ENCODE assay signal across 1 cellular context in the genomic region with DNA sequence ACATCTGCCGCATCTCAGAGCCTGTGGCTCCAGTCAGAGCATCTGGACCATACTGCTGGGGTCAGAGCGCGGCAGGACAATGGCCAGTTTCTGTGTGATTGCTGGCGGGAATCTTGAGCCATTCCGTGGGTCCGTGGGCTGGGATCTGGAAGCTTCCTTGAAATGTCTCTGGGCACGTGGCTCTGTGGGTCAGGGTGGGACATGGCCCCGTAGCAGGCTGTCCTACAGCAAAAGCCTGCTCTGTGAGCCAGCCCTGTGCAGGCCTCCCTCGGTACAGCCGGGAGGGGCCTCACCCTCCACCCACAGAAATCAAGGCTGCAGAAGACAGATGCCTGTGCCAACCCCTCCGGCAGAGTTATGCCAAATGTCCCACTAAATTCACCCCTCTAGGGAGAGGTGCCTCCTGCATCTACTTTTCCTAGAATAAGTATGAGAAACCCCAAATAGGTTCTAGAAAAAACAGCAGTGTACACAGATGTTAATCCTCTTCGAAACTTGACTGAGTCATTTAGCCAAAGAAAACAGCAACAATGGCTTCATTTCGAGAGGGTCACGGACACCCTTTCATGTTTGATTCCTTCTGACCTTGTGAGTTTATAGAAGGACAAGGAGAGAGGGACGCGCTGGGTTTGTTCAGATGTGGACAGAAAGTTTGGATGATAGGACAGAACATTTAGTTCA.
TF ChIP-seq lines count a peak whose summit lies in the region.

No MANE protein-coding gene starts in this region.

TF ChIP-seq in HepG2, 621 proteins besides CTCF, POLR2A, EP300 and RAD21 (continued from another document):
- TF ChIP-seq, protein P1, sequence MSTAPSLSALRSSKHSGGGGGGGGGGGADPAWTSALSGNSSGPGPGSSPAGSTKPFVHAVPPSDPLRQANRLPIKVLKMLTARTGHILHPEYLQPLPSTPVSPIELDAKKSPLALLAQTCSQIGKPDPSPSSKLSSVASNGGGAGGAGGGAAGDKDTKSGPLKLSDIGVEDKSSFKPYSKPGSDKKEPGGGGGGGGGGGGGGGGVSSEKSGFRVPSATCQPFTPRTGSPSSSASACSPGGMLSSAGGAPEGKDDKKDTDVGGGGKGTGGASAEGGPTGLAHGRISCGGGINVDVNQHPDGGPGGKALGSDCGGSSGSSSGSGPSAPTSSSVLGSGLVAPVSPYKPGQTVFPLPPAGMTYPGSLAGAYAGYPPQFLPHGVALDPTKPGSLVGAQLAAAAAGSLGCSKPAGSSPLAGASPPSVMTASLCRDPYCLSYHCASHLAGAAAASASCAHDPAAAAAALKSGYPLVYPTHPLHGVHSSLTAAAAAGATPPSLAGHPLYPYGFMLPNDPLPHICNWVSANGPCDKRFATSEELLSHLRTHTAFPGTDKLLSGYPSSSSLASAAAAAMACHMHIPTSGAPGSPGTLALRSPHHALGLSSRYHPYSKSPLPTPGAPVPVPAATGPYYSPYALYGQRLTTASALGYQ (CRISPR knock-in tag; IDR thresholded peaks at IDR 0.05): peak; percentile 32; the same call in 1 of the 2 replicates
- TF ChIP-seq PPARG (CRISPR knock-in tag; conservative IDR thresholded peaks at IDR 0.05): peak; percentile 64
- TF ChIP-seq ZNF550 (CRISPR knock-in tag; IDR thresholded peaks at IDR 0.05; ENCODE audit: borderline replicate concordance): no peak
- 0 out of 2 replicates have a peak, but pooled peaks have one; percentile 31 for TF ChIP-seq ZNF317 (CRISPR knock-in tag; IDR thresholded peaks at IDR 0.05)
- TF ChIP-seq, protein P2, sequence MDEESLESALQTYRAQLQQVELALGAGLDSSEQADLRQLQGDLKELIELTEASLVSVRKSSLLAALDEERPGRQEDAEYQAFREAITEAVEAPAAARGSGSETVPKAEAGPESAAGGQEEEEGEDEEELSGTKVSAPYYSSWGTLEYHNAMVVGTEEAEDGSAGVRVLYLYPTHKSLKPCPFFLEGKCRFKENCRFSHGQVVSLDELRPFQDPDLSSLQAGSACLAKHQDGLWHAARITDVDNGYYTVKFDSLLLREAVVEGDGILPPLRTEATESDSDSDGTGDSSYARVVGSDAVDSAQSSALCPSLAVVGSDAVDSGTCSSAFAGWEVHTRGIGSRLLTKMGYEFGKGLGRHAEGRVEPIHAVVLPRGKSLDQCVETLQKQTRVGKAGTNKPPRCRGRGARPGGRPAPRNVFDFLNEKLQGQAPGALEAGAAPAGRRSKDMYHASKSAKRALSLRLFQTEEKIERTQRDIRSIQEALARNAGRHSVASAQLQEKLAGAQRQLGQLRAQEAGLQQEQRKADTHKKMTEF (CRISPR knock-in tag; IDR thresholded peaks at IDR 0.05): peak; percentile 38; the same call in 1 of the 2 replicates
- no peak for TF ChIP-seq SOX6 (IDR thresholded peaks at IDR 0.05)
- peak; percentile 94 for TF ChIP-seq SOX6 (CRISPR knock-in tag; IDR thresholded peaks at IDR 0.05)
- TF ChIP-seq ZNF773 (CRISPR knock-in tag; IDR thresholded peaks at IDR 0.05; ENCODE audit: borderline replicate concordance): no peak
- 0 out of 2 replicates have a peak, but pooled peaks have one; percentile 41 for TF ChIP-seq GATAD1 (CRISPR knock-in tag; IDR thresholded peaks at IDR 0.05)
- no peak for TF ChIP-seq YEATS4 (CRISPR knock-in tag; IDR thresholded peaks at IDR 0.05; ENCODE audit: borderline replicate concordance)
- peak; percentile 85; the same call in 1 of the 2 replicates for TF ChIP-seq FOXK1 (CRISPR knock-in tag; IDR thresholded peaks at IDR 0.05; ENCODE audit: borderline replicate concordance, low read depth)
- TF ChIP-seq ADNP (CRISPR knock-in tag; IDR thresholded peaks at IDR 0.05): no peak
- peak; percentile 20; the same call in 1 of the 2 replicates for TF ChIP-seq KDM6A (CRISPR knock-in tag; IDR thresholded peaks at IDR 0.05; ENCODE audit: low read depth)
- TF ChIP-seq SKI (IDR thresholded peaks at IDR 0.05; ENCODE audit: partially characterized antibody): peak; percentile 23
- peak; percentile 91 for TF ChIP-seq RXRB (CRISPR knock-in tag; IDR thresholded peaks at IDR 0.05; ENCODE audit: borderline replicate concordance)
- TF ChIP-seq JUND (CRISPR knock-in tag; IDR thresholded peaks at IDR 0.05): peak; percentile 66; the same call in 1 of the 2 replicates
- no peak for TF ChIP-seq PAX8 (CRISPR knock-in tag; IDR thresholded peaks at IDR 0.05; ENCODE audit: borderline replicate concordance)
- peak; percentile 70 for TF ChIP-seq CREM (IDR thresholded peaks at IDR 0.05)
- TF ChIP-seq CREM (CRISPR knock-in tag; IDR thresholded peaks at IDR 0.05): no peak
- TF ChIP-seq, protein P3, sequence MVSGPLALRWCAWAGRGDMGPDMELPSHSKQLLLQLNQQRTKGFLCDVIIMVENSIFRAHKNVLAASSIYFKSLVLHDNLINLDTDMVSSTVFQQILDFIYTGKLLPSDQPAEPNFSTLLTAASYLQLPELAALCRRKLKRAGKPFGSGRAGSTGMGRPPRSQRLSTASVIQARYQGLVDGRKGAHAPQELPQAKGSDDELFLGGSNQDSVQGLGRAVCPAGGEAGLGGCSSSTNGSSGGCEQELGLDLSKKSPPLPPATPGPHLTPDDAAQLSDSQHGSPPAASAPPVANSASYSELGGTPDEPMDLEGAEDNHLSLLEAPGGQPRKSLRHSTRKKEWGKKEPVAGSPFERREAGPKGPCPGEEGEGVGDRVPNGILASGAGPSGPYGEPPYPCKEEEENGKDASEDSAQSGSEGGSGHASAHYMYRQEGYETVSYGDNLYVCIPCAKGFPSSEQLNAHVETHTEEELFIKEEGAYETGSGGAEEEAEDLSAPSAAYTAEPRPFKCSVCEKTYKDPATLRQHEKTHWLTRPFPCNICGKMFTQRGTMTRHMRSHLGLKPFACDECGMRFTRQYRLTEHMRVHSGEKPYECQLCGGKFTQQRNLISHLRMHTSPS (CRISPR knock-in tag; IDR thresholded peaks at IDR 0.05; ENCODE audit: low read depth): 0 out of 2 replicates have a peak, but pooled peaks have one; percentile 23
- TF ChIP-seq ZNF652 (CRISPR knock-in tag; IDR thresholded peaks at IDR 0.05; ENCODE audit: borderline replicate concordance, low read depth): peak; percentile 39; the same call in 1 of the 2 replicates
- TF ChIP-seq, protein P4, sequence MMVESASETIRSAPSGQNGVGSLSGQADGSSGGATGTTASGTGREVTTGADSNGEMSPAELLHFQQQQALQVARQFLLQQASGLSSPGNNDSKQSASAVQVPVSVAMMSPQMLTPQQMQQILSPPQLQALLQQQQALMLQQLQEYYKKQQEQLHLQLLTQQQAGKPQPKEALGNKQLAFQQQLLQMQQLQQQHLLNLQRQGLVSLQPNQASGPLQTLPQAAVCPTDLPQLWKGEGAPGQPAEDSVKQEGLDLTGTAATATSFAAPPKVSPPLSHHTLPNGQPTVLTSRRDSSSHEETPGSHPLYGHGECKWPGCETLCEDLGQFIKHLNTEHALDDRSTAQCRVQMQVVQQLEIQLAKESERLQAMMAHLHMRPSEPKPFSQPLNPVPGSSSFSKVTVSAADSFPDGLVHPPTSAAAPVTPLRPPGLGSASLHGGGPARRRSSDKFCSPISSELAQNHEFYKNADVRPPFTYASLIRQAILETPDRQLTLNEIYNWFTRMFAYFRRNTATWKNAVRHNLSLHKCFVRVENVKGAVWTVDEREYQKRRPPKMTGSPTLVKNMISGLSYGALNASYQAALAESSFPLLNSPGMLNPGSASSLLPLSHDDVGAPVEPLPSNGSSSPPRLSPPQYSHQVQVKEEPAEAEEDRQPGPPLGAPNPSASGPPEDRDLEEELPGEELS (CRISPR knock-in tag; IDR thresholded peaks at IDR 0.05): peak; percentile 68; the same call in 1 of the 2 replicates
- 0 out of 2 replicates have a peak, but pooled peaks have one; percentile 50 for TF ChIP-seq SIN3A (IDR thresholded peaks at IDR 0.05; ENCODE audit: borderline replicate concordance, low read depth, low read length)
- 0 out of 2 replicates have a peak, but pooled peaks have one; percentile 16 for TF ChIP-seq ZKSCAN8 (CRISPR knock-in tag; IDR thresholded peaks at IDR 0.05; ENCODE audit: borderline replicate concordance)
